9 cellular contexts compared by ENCODE assay signal in the genomic region with DNA sequence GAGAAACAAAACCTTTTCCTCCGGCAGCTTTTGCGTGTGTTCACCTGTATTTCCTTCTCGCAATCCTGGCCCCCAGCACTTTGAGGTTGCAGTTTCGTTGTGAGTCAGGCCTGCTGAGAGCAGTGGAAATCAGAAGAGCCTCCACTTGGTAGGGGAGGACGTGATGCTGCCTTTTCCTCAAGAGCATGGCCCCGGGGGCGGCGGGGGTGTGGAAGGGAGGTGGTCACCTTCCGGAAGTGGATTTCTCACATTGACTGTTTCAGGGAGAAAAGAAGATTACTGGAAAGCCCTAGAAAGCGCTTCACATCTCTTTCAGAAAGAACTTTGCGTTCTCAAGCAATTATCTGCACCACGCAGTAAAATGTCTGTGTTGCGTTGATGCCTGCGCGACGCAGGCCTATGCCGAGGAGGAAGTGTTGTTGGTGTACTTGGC. TPM values are rescaled to one million over a fixed set of nuclear protein-coding genes. Genes with fewer than 3 reads are reported as not detected.
DNase-seq lines count a peak whose midpoint lies in the region; ATAC-seq and TF ChIP-seq lines count a peak whose summit lies in the region.
"Had no signal": no experiment of that assay in that cellular context is flagged by ENCODE, and none has a peak within 500 bp of the region (broad histone marks: within the 10 kb centered on the region; RNA-seq: fewer than 3 reads in every experiment).

No MANE protein-coding gene starts in this region.

- peak; percentile 73 for DNase-seq in activated CD8-positive, alpha-beta memory T cell treated with anti-CD3 and anti-CD28 coated beads, Interleukin-2, amount 50 U/mL, for 4 hours
- DNase-seq in stimulated activated CD4-positive, alpha-beta T cell treated with anti-CD3 and anti-CD28 coated beads, Interleukin-2, amount 100 ng/mL, for 4 hours (ENCODE audit: low read depth), result peak; percentile 93
- no peak for DNase-seq in trophoblast cell
- DNase-seq in AG08396 (ENCODE audit: low spot score), result no peak
- no peak for DNase-seq in tibial nerve (ENCODE audit: low spot score in 2 of 2)
- DNase-seq in SKM-1 (lab: John Stamatoyannopoulos, UW; ENCODE audit: unreplicated experiment), result no peak

- no peak overlapping the region for H3K14ac ChIP-seq in trophoblast cell (ENCODE audit: low read length)

- H3K36me3 ChIP-seq in trophoblast cell (ENCODE audit: control insufficient read depth in 1 of 2, insufficient read depth in 2 of 2, low read length in 2 of 2) (no peaks in the 10 kb centered on the region), tibial nerve (no peaks in the 10 kb centered on the region)

- H3K79me2 ChIP-seq in trophoblast cell (ENCODE audit: control insufficient read depth, insufficient read depth, low read length, poor library complexity), result no peaks in the 10 kb centered on the region

- H3K4me3 ChIP-seq in trophoblast cell (ENCODE audit: low read depth, low read length) (no peak overlapping the region), tibial nerve (no peak overlapping the region)

- H4K91ac ChIP-seq in trophoblast cell (ENCODE audit: low read depth, low read length), result no peak overlapping the region

- H4K8ac ChIP-seq in trophoblast cell (ENCODE audit: low read depth, low read length), result no peak overlapping the region

- H3K79me1 ChIP-seq in trophoblast cell (ENCODE audit: low read length), result no peaks in the 10 kb centered on the region

- H3K4me1 ChIP-seq in trophoblast cell (ENCODE audit: control insufficient read depth in 1 of 2, insufficient read depth in 2 of 2, low read length in 2 of 2), result peaks cover 0 to 3% of the 10 kb centered on the region in 2 experiments
- H3K4me1 ChIP-seq in tibial nerve, result no peaks in the 10 kb centered on the region

- no peak overlapping the region for H3K4me2 ChIP-seq in trophoblast cell (ENCODE audit: low read length)

- H3K9ac ChIP-seq in trophoblast cell (ENCODE audit: low read length), result no peak overlapping the region

- no peak overlapping the region for H2BK120ac ChIP-seq in trophoblast cell (ENCODE audit: insufficient read depth, low read length, poor library complexity)

- no peak overlapping the region for H2AK5ac ChIP-seq in trophoblast cell (ENCODE audit: low read length)

- TF ChIP-seq CTCF in tibial nerve (IDR thresholded peaks at IDR 0.05), result no peak

- H3K4ac ChIP-seq in trophoblast cell (ENCODE audit: low read depth, low read length), result no peak overlapping the region

- H3K18ac ChIP-seq in trophoblast cell (ENCODE audit: low read length), result no peak overlapping the region

- H2BK12ac ChIP-seq in trophoblast cell (ENCODE audit: low read length), result no peak overlapping the region

- peak; percentile 71 for ATAC-seq in GM19043 (IDR thresholded peaks at IDR 0.05; ENCODE audit: low read depth, unreplicated experiment)
- peak; percentile 52 for ATAC-seq in HG03135 (IDR thresholded peaks at IDR 0.05; ENCODE audit: unreplicated experiment)

- no peak for TF ChIP-seq POLR2A in tibial nerve (IDR thresholded peaks at IDR 0.05)

- H3K9me3 ChIP-seq in trophoblast cell (ENCODE audit: insufficient read depth, low read depth, low read length) (no peaks in the 10 kb centered on the region), tibial nerve (no peaks in the 10 kb centered on the region)

- no peak overlapping the region for H4K12ac ChIP-seq in trophoblast cell (ENCODE audit: low read depth, low read length)

- H2BK5ac ChIP-seq in trophoblast cell (ENCODE audit: low read depth, low read length, poor library complexity), result no peak overlapping the region

- H2AFZ ChIP-seq in trophoblast cell (ENCODE audit: insufficient read depth, low read length, poor library complexity), result no peak overlapping the region

- TF ChIP-seq EP300 in tibial nerve (IDR thresholded peaks at IDR 0.05), result no peak

- H3K27ac ChIP-seq in trophoblast cell (ENCODE audit: low read depth, low read length), result no peak overlapping the region
- H3K27ac ChIP-seq in tibial nerve, result no peak overlapping the region

- no peak overlapping the region for H3K23ac ChIP-seq in trophoblast cell (ENCODE audit: low read length)

- no peaks in the 10 kb centered on the region for H3K27me3 ChIP-seq in trophoblast cell (ENCODE audit: insufficient read depth, low read length)
- H3K27me3 ChIP-seq in tibial nerve, result no peaks in the 10 kb centered on the region

- WGBS in trophoblast cell (ENCODE audit: extremely low coverage, insufficient coverage, insufficient read length), result no CpG with 5 or more reads among the region's 17 CpGs
- 87 to 91% methylated on average over 17 of the region's 17 CpGs for WGBS in tibial nerve, 2 donors

RNA-seq across cellular contexts. Expression of a gene that starts 12.2 kb away (rescaled TPM):
- not detected in 2 replicates for polyA plus RNA-seq in trophoblast cell (2013)
- total RNA-seq in tibial nerve, result 1 to 10 TPM in 2 of 4 donors, under 1 TPM in 1, not detected in 1; 0.78 to 4.8 (median 1.1) TPM
- total RNA-seq: H1 had no signal
- polyA plus RNA-seq: H1 had no signal

RNA-seq across cellular contexts. Expression of a gene that starts 13.9 kb away (rescaled TPM):
- polyA plus RNA-seq in trophoblast cell (2013), result not detected in 2 replicates
- not detected for total RNA-seq in tibial nerve
- total RNA-seq: H1 had no signal
- polyA plus RNA-seq: H1 had no signal

Comparison
In these comparisons a context has a peak if more than half of its experiments do, and no peak if none do; other contexts are left out.
1. DNase-seq: peak in activated CD8-positive, alpha-beta memory T cell treated with anti-CD3 and anti-CD28 coated beads, Interleukin-2, amount 50 U/mL, for 4 hours (single experiment) and stimulated activated CD4-positive, alpha-beta T cell treated with anti-CD3 and anti-CD28 coated beads, Interleukin-2, amount 100 ng/mL, for 4 hours (single experiment); none in trophoblast cell (0 of 2), AG08396 (single experiment), tibial nerve (0 of 2) and SKM-1 (single experiment).